ENCODE assay signal across 8 cellular contexts in the genomic region with DNA sequence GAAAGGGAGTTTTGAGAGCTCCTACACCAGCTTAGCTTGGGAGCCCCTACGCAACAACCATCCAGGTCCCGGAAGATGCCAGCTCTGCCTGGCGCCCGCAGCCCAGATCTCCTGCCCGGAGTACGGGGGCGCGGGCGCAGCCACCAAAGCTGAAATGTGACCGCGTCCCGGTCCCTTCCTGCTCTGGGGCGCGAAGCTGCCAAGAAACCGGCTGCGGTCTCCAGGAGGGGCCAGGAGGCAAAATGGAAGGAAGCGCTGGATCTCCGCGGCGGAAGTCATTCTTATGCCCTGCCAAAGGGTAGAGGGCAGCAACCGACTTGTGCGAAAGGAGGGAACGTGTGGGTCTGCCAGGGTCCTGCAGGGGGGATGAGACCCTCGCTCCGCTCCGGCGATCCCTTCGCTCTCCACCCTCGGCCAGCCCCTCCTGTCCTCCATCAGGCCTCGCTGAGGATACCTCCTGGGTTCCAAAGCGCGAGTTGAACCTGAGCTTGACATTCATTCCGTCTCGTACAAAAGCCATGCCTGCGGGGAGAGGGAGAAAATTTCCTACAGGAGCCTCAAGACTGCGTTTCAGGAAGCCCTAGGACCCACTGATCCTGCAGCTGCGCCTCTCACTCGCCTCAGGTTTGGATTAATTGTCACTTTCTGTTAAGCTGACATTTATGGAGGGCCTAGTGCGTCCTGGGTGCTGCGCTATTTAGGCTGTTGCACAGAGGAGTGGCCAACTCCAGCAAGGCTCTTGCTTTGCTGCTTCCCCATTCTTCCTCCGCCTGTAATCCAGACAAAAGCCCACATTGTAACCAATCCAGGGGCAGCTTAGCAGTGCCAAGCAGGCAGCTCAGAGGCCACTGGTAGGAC.
DNase-seq lines count a peak whose midpoint lies in the region; ATAC-seq and TF ChIP-seq lines count a peak whose summit lies in the region.

No MANE protein-coding gene starts in this region.

- H3K27ac ChIP-seq in colonic mucosa (peak overlapping the region; percentile 68), lower lobe of right lung (peak overlapping the region; percentile 89), thoracic aorta (peak overlapping the region; percentile 93 to 96)

- TF ChIP-seq CTCF in AG09309 (IDR thresholded peaks at IDR 0.05; ENCODE audit: control insufficient read depth, insufficient read depth, low read depth, low read length, missing control alignments) (no peak), colonic mucosa (IDR thresholded peaks at IDR 0.05) (no peak), lower lobe of right lung (IDR thresholded peaks at IDR 0.05) (no peak), thoracic aorta (IDR thresholded peaks at IDR 0.05) (no peak)

- ATAC-seq in GM18520 (IDR thresholded peaks at IDR 0.05; ENCODE audit: unreplicated experiment): peak; percentile 44
- peak; percentile 65 for ATAC-seq in HG02981 (IDR thresholded peaks at IDR 0.05; ENCODE audit: unreplicated experiment)
- peak; percentile 96 to 97 for ATAC-seq in lower lobe of right lung
- ATAC-seq in thoracic aorta (ENCODE audit: insufficient number of reproducible peaks, low FRiP score, low read depth): peak; percentile 99

- no peaks in the 10 kb centered on the region for H3K9me3 ChIP-seq in colonic mucosa
- H3K9me3 ChIP-seq in lower lobe of right lung: no peaks in the 10 kb centered on the region
- no peaks in the 10 kb centered on the region for H3K9me3 ChIP-seq in thoracic aorta

- intact Hi-C loops in colonic mucosa (cut with DNase I): loop anchor here (5.0 kb wide), 1 partner anchor 307 kb away; no protein-coding TSS in a partner anchor
- intact Hi-C loops in lower lobe of right lung (cut with DNase I): loop anchor here (10.0 kb wide), 1 partner anchor 314 kb away; no protein-coding TSS in a partner anchor

- H3K9ac ChIP-seq in colonic mucosa (ENCODE audit: low read depth in 2 of 2, low read length in 2 of 2): peak overlapping the region; percentile 31 to 46

- H3K36me3 ChIP-seq in colonic mucosa: no peaks in the 10 kb centered on the region
- H3K36me3 ChIP-seq in lower lobe of right lung: no peaks in the 10 kb centered on the region
- no peaks in the 10 kb centered on the region for H3K36me3 ChIP-seq in thoracic aorta

- DNase-seq in AG09309 (ENCODE audit: low read depth): peak; percentile 76
- peak; percentile 78 for DNase-seq in OCI-M1 (lab: John Stamatoyannopoulos, UW)
- DNase-seq in colonic mucosa: peak; percentile 55
- peak; percentile 67 for DNase-seq in lower lobe of right lung
- peak; percentile 26 for DNase-seq in thoracic aorta (ENCODE audit: low spot score)
- DNase-seq in NCI-H2029 treated with DMSO at 0.1 percent for 48 hours (lab: John Stamatoyannopoulos, UW): no peak

- H3K4me1 ChIP-seq in colonic mucosa: no peaks in the 10 kb centered on the region
- peaks cover 7% of the 10 kb centered on the region for H3K4me1 ChIP-seq in lower lobe of right lung
- H3K4me1 ChIP-seq in thoracic aorta (ENCODE audit: control insufficient read depth in 1 of 2, low read depth in 2 of 2): peaks cover 8 to 16% of the 10 kb centered on the region in 2 donors

- H3K4me3 ChIP-seq in AG09309 (ENCODE audit: control insufficient read depth, low read depth, low read length) (peak overlapping the region; percentile 65), colonic mucosa (peak overlapping the region; percentile 65), lower lobe of right lung (peak overlapping the region; percentile 63), thoracic aorta (peak overlapping the region; percentile 97)

- no peaks in the 10 kb centered on the region for H3K27me3 ChIP-seq in colonic mucosa
- no peaks in the 10 kb centered on the region for H3K27me3 ChIP-seq in lower lobe of right lung (ENCODE audit: low read depth)
- H3K27me3 ChIP-seq in thoracic aorta (replicated peaks; ENCODE audit: insufficient read depth): no peaks in the 10 kb centered on the region

Comparison
In these comparisons a context has a peak if more than half of its experiments do, and no peak if none do; other contexts are left out.
1. ATAC-seq: peak in every context shown above with its lines; median percentile 99 in thoracic aorta; 96 in lower lobe of right lung; 65 in HG02981; 44 in GM18520.